ENCODE assay signal across 27 cellular contexts in genomic region chr10:87966454-87966853, GRCh38.
"Had no signal": no experiment of that assay in that cellular context is flagged by ENCODE, and none has a peak within 500 bp of the region (broad histone marks: within the 10 kb centered on the region; RNA-seq: fewer than 3 reads in every experiment).

No MANE protein-coding gene starts in this region.

- H3K36me3 ChIP-seq: ovary, prostate gland had no signal

- H3K4me1 ChIP-seq: prostate gland, vagina had no signal

- H3K4me3 ChIP-seq: adrenal gland, cardiac muscle cell, coronary artery, esophagus muscularis mucosa, ovary, prostate gland, sigmoid colon, vagina had no signal

- H3K9me3 ChIP-seq: adrenal gland, esophagus muscularis mucosa, ovary, prostate gland, sigmoid colon, vagina had no signal

- H3K27ac ChIP-seq: adrenal gland, coronary artery, esophagus muscularis mucosa, ovary, prostate gland, sigmoid colon, vagina, VCaP had no signal

- H3K27me3 ChIP-seq: adrenal gland, cardiac muscle cell, esophagus muscularis mucosa, ovary, sigmoid colon, vagina had no signal

- DNase-seq: activated CD4-positive, alpha-beta T cell treated with anti-CD3 and anti-CD28 coated beads for 48 hours; activated CD4-positive, alpha-beta T cell treated with anti-CD3 and anti-CD28 coated beads, Interleukin-2, amount 50 U/mL, for 48 hours; activated CD8-positive, alpha-beta memory T cell treated with anti-CD3 and anti-CD28 coated beads for 24 hours; activated effector memory CD4-positive, alpha-beta T cell treated with anti-CD3 and anti-CD28 coated beads, Interleukin-2, amount 50 U/mL, for 16 hours; activated naive CD4-positive, alpha-beta T cell treated with anti-CD3 and anti-CD28 coated beads for 36 hours; activated naive CD8-positive, alpha-beta T cell treated with anti-CD3 and anti-CD28 coated beads for 36 hours; activated T-cell treated with anti-CD3 and anti-CD28 coated beads, Interleukin-2, amount 50 U/mL, for 1 hour; adrenal gland; aorta; cerebellar nuclear complex; endodermal cell; left cardiac atrium; left ventricle myocardium superior; naive B cell; nephron progenitor cell; ovary; retina; sigmoid colon; small intestine; stimulated activated CD4-positive, alpha-beta T cell treated with anti-CD3 and anti-CD28 coated beads, Interleukin-4, amount 100 ng/mL, for 24 hours; T-helper 9 cell had no signal
